15 cellular contexts compared by ENCODE assay signal in genomic region chr10:98892523-98892922, GRCh38.
DNase-seq lines count a peak whose midpoint lies in the region; TF ChIP-seq lines count a peak whose summit lies in the region.
"Had no signal": no experiment of that assay in that cellular context is flagged by ENCODE, and none has a peak within 500 bp of the region (broad histone marks: within the 10 kb centered on the region; RNA-seq: fewer than 3 reads in every experiment).

No MANE protein-coding gene starts in this region.

- H3K27ac ChIP-seq in mesenchymal stem cell (ENCODE audit: low read length, poor library complexity, severe bottlenecking), result no peak overlapping the region
- H3K27ac ChIP-seq: BLaER1 treated with 17β-estradiol and CSF1 and Interleukin-3, amounts not matched to agents 10 nM and 100 nM; HL-60 had no signal

- H3K27me3 ChIP-seq in mesenchymal stem cell (ENCODE audit: control insufficient read depth in 1 of 2, insufficient read depth in 1 of 2, low read length in 2 of 2), result no peaks in the 10 kb centered on the region
- H3K27me3 ChIP-seq: BLaER1 treated with 17β-estradiol and CSF1 and Interleukin-3, amounts not matched to agents 10 nM and 100 nM had no signal

- no peaks in the 10 kb centered on the region for H3K36me3 ChIP-seq in mesenchymal stem cell (ENCODE audit: control insufficient read depth in 1 of 2, insufficient read depth in 2 of 2, low read depth in 1 of 2, low read length in 2 of 2)
- H3K36me3 ChIP-seq: BLaER1 treated with 17β-estradiol and CSF1 and Interleukin-3, amounts not matched to agents 10 nM and 100 nM had no signal

- peak; percentile 3 for DNase-seq in Daoy (ENCODE audit: low read depth)
- peak; percentile 21 for DNase-seq in NOMO-1 treated with dmso at 0.1 percent for 144 hours (lab: John Stamatoyannopoulos, UW; ENCODE audit: unreplicated experiment)
- peak; percentile 30 for DNase-seq in fibroblast of villous mesenchyme (ENCODE audit: low read depth)
- no peak for DNase-seq in mesenchymal stem cell
- DNase-seq in 8988T, result no peak
- no peak for DNase-seq in DMS114 treated with DMSO at 0.1 percent for 48 hours (lab: John Stamatoyannopoulos, UW; ENCODE audit: unreplicated experiment)
- DNase-seq in NCI-H82 treated with DMSO at 0.1 percent for 48 hours (lab: John Stamatoyannopoulos, UW; ENCODE audit: unreplicated experiment), result no peak
- DNase-seq in stimulated activated naive CD4-positive, alpha-beta T cell treated with Interleukin-2 at 50 U/mL for 16 hours (lab: John Stamatoyannopoulos, UW), result no peak
- DNase-seq: CD8-positive, alpha-beta T cell; DMS 273 treated with DMSO at 0.1 percent for 48 hours; GDM1; HCEC 1CT had no signal

- TF ChIP-seq CTCF in fibroblast of villous mesenchyme (IDR thresholded peaks at IDR 0.05; ENCODE audit: insufficient read depth, low read depth, low read length), result no peak

- H3K23ac ChIP-seq in mesenchymal stem cell (ENCODE audit: low read length in 2 of 2), result no peak overlapping the region

- no peak overlapping the region for H3K18ac ChIP-seq in mesenchymal stem cell (ENCODE audit: low read depth in 1 of 2, low read length in 2 of 2)

- H3K4ac ChIP-seq in mesenchymal stem cell (ENCODE audit: low read depth in 1 of 2, low read length in 2 of 2), result no peak overlapping the region

- no peaks in the 10 kb centered on the region for H3K9me3 ChIP-seq in mesenchymal stem cell (ENCODE audit: control insufficient read depth, low read length)
- H3K9me3 ChIP-seq: BLaER1 treated with 17β-estradiol and CSF1 and Interleukin-3, amounts not matched to agents 10 nM and 100 nM had no signal

- H4K8ac ChIP-seq in mesenchymal stem cell (ENCODE audit: low read length), result no peak overlapping the region

- H3K4me1 ChIP-seq in mesenchymal stem cell (ENCODE audit: control insufficient read depth, insufficient read depth, low read depth, low read length), result no peaks in the 10 kb centered on the region

- H3K14ac ChIP-seq in mesenchymal stem cell (ENCODE audit: low read length in 2 of 2), result no peak overlapping the region

- H2BK12ac ChIP-seq in mesenchymal stem cell (ENCODE audit: low read length in 2 of 2), result no peak overlapping the region

- no peak overlapping the region for H4K91ac ChIP-seq in mesenchymal stem cell (ENCODE audit: low read length)

- H3K4me3 ChIP-seq in fibroblast of villous mesenchyme (ENCODE audit: low read depth, low read length) (no peak overlapping the region), mesenchymal stem cell (ENCODE audit: insufficient read depth in 1 of 2, low read depth in 1 of 2, low read length in 2 of 2) (no peak overlapping the region)
- H3K4me3 ChIP-seq: BLaER1 treated with 17β-estradiol and CSF1 and Interleukin-3, amounts not matched to agents 10 nM and 100 nM; GM23338 had no signal

- no peak overlapping the region for H2BK120ac ChIP-seq in mesenchymal stem cell (ENCODE audit: low read depth, low read length)

- 64% methylated on average over 1 of the region's 1 CpG for WGBS in mesenchymal stem cell

- no peak overlapping the region for H3K9ac ChIP-seq in mesenchymal stem cell (ENCODE audit: low read length)
- H3K9ac ChIP-seq: BLaER1 treated with 17β-estradiol and CSF1 and Interleukin-3, amounts not matched to agents 10 nM and 100 nM had no signal

- H2AFZ ChIP-seq in mesenchymal stem cell (ENCODE audit: low read depth, low read length), result no peak overlapping the region

- H2BK15ac ChIP-seq in mesenchymal stem cell (ENCODE audit: low read depth, poor library complexity, severe bottlenecking), result no peak overlapping the region

- H3K4me2 ChIP-seq in mesenchymal stem cell (ENCODE audit: low read length, poor library complexity, severe bottlenecking), result no peak overlapping the region
- H3K4me2 ChIP-seq: BLaER1 treated with 17β-estradiol and CSF1 and Interleukin-3, amounts not matched to agents 10 nM and 100 nM; GM23338 had no signal

- H2BK5ac ChIP-seq in mesenchymal stem cell (ENCODE audit: low read depth, low read length, poor library complexity, severe bottlenecking), result peak overlapping the region; percentile 44

- H3K79me1 ChIP-seq in mesenchymal stem cell (replicated peaks; ENCODE audit: low read length, poor library complexity, severe bottlenecking), result no peaks in the 10 kb centered on the region

- no peak overlapping the region for H2AK5ac ChIP-seq in mesenchymal stem cell (ENCODE audit: low read length, severe bottlenecking)

Comparison
In these comparisons a context has a peak if more than half of its experiments do, and no peak if none do; other contexts are left out.
1. DNase-seq: peak in Daoy (single experiment), NOMO-1 treated with dmso at 0.1 percent for 144 hours (single experiment) and fibroblast of villous mesenchyme (single experiment); none in mesenchymal stem cell (single experiment), 8988T (single experiment), DMS114 treated with DMSO at 0.1 percent for 48 hours (single experiment), NCI-H82 treated with DMSO at 0.1 percent for 48 hours (single experiment) and stimulated activated naive CD4-positive, alpha-beta T cell treated with Interleukin-2 at 50 U/mL for 16 hours (single experiment).